ENCODE assay signal across 9 cellular contexts in the genomic region with DNA sequence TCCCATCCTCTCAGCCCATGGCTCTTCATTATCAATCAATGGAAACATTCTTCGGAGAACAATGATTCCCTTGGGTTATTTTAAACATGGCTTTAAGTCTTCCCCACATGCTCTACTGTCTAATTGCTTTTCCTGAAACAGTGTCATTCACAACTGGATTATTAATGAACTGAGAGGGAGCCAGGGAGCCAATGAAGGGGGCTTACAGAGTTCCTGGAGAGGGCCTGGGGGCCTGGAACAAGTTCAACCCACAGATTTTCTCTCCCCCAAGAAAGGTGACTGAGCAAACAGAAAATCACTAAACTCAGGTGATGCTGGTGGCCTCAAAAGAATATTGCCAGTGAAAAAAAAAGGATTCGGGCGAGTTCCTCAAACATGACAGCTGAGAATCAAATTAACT. TPM values are rescaled to one million over a fixed set of nuclear protein-coding genes. Genes with fewer than 3 reads are reported as not detected.
DNase-seq lines count a peak whose midpoint lies in the region; ATAC-seq and TF ChIP-seq lines count a peak whose summit lies in the region.
"Had no signal": no experiment of that assay in that cellular context is flagged by ENCODE, and none has a peak within 500 bp of the region (broad histone marks: within the 10 kb centered on the region; RNA-seq: fewer than 3 reads in every experiment).

No MANE protein-coding gene starts in this region.

- H3K27me3 ChIP-seq in left lung: peaks cover 23 to 49% of the 10 kb centered on the region in 2 donors

- H3K36me3 ChIP-seq in left lung: no peaks in the 10 kb centered on the region

- peak overlapping the region; percentile 69 for H3K27ac ChIP-seq in left lung
- H3K27ac ChIP-seq in substantia nigra (ENCODE audit: low read depth, low read length, poor library complexity, severe bottlenecking): peak overlapping the region; percentile 94

- H3K9me3 ChIP-seq in left lung: no peaks in the 10 kb centered on the region

- no peaks in the 10 kb centered on the region for H3K9me3 Mint-ChIP-seq in activated T-cell treated with anti-CD3 and anti-CD28 coated beads, Interleukin-2, amount 50 U/mL, for 4 hours
- H3K9me3 Mint-ChIP-seq in activated T-helper 17 cell treated with anti-CD3 and anti-CD28 coated beads, Interleukin-2, amount 50 U/mL, for 72 hours: no peaks in the 10 kb centered on the region

- no peaks in the 10 kb centered on the region for H3K27me3 Mint-ChIP-seq in activated T-cell treated with anti-CD3 and anti-CD28 coated beads, Interleukin-2, amount 50 U/mL, for 4 hours (ENCODE audit: low read depth)
- no peaks in the 10 kb centered on the region for H3K27me3 Mint-ChIP-seq in activated T-helper 17 cell treated with anti-CD3 and anti-CD28 coated beads, Interleukin-2, amount 50 U/mL, for 72 hours

- peaks cover 12% of the 10 kb centered on the region for H3K36me3 Mint-ChIP-seq in activated T-cell treated with anti-CD3 and anti-CD28 coated beads, Interleukin-2, amount 50 U/mL, for 4 hours (ENCODE audit: insufficient read depth)
- H3K36me3 Mint-ChIP-seq in activated T-helper 17 cell treated with anti-CD3 and anti-CD28 coated beads, Interleukin-2, amount 50 U/mL, for 72 hours (ENCODE audit: low read depth): peaks cover 40% of the 10 kb centered on the region

- no peak overlapping the region for H3K4me3 ChIP-seq in left lung

- peak overlapping the region; percentile 89 for H3K4me3 Mint-ChIP-seq in activated T-cell treated with anti-CD3 and anti-CD28 coated beads, Interleukin-2, amount 50 U/mL, for 4 hours
- H3K4me3 Mint-ChIP-seq in activated T-helper 17 cell treated with anti-CD3 and anti-CD28 coated beads, Interleukin-2, amount 50 U/mL, for 72 hours: peak overlapping the region; percentile 89

- H3K4me1 Mint-ChIP-seq in activated T-cell treated with anti-CD3 and anti-CD28 coated beads, Interleukin-2, amount 50 U/mL, for 4 hours (ENCODE audit: low read depth): peaks cover 45% of the 10 kb centered on the region
- peaks cover 25% of the 10 kb centered on the region for H3K4me1 Mint-ChIP-seq in activated T-helper 17 cell treated with anti-CD3 and anti-CD28 coated beads, Interleukin-2, amount 50 U/mL, for 72 hours

- ATAC-seq in activated T-cell treated with anti-CD3 and anti-CD28 coated beads, Interleukin-2, amount 50 U/mL, for 4 hours: no peak
- ATAC-seq in activated T-helper 17 cell treated with anti-CD3 and anti-CD28 coated beads, Interleukin-2, amount 50 U/mL, for 72 hours (replicated peaks): no peak
- no peak for ATAC-seq in left lung
- no peak for ATAC-seq in HG03439 (IDR thresholded peaks at IDR 0.05; ENCODE audit: unreplicated experiment)

- intact Hi-C loops in left lung (cut with DNase I): loop anchor here in 1 of 2 donors (10.0 kb wide), 1 partner anchor 91 kb away; no protein-coding TSS in a partner anchor

- peak overlapping the region; percentile 97 for H3K27ac Mint-ChIP-seq in activated T-helper 17 cell treated with anti-CD3 and anti-CD28 coated beads, Interleukin-2, amount 50 U/mL, for 72 hours

- TF ChIP-seq CTCF in left lung (IDR thresholded peaks at IDR 0.05): no peak

- DNase-seq in activated T-cell treated with anti-CD3 and anti-CD28 coated beads, Interleukin-2, amount 50 U/mL, for 4 hours: no peak
- DNase-seq in activated T-cell treated with anti-CD3 and anti-CD28 coated beads, Interleukin-2, amount 50 U/mL, for 48 hours: no peak
- DNase-seq in left lung (no peak), substantia nigra (lab: John Stamatoyannopoulos, UW) (no peak), DMS 273 (lab: John Stamatoyannopoulos, UW; ENCODE audit: unreplicated experiment) (no peak), NCI-H510A treated with DMSO at 0.1 percent for 48 hours (lab: John Stamatoyannopoulos, UW) (no peak)
- DNase-seq: kidney glomerular epithelial cell had no signal

- H3K4me1 ChIP-seq in left lung: peaks cover 9 to 46% of the 10 kb centered on the region in 2 donors

RNA-seq across cellular contexts. Expression of a gene that starts 1.3 kb away (rescaled TPM):
- total RNA-seq in activated T-cell treated with anti-CD3 and anti-CD28 coated beads, Interleukin-2, amount 50 U/mL, for 4 hours: 100 to 1,000 TPM; 148 to 163 (median 160) TPM
- total RNA-seq in activated T-helper 17 cell treated with anti-CD3 and anti-CD28 coated beads, Interleukin-2, amount 50 U/mL, for 72 hours: 10 to 100 TPM; 77.2 to 79.5 TPM
- 1 to 10 TPM; 5.4 to 9.8 TPM for total RNA-seq in left lung

RNA-seq across cellular contexts. Expression of a gene that starts 56.0 kb away (rescaled TPM):
- 10 to 100 TPM; 20.1 to 23.0 (median 21.1) TPM for total RNA-seq in activated T-cell treated with anti-CD3 and anti-CD28 coated beads, Interleukin-2, amount 50 U/mL, for 4 hours
- total RNA-seq in activated T-helper 17 cell treated with anti-CD3 and anti-CD28 coated beads, Interleukin-2, amount 50 U/mL, for 72 hours: 10 to 100 TPM in 1 of 2 donors, 1 to 10 TPM in 1; 9.9 to 10.4 TPM
- total RNA-seq in left lung: 1 to 10 TPM; 6.2 to 6.9 TPM

Comparison
In these comparisons a context has a peak if more than half of its experiments do, and no peak if none do; other contexts are left out.
1. RNA of a gene that starts 1.3 kb away (total RNA-seq): 148 to 163 TPM in activated T-cell treated with anti-CD3 and anti-CD28 coated beads, Interleukin-2, amount 50 U/mL, for 4 hours and 77.2 to 79.5 TPM in activated T-helper 17 cell treated with anti-CD3 and anti-CD28 coated beads, Interleukin-2, amount 50 U/mL, for 72 hours; 5.4 to 9.8 TPM in left lung; every median in the first group is over 4 times any median in the second.